In the genomic region with DNA sequence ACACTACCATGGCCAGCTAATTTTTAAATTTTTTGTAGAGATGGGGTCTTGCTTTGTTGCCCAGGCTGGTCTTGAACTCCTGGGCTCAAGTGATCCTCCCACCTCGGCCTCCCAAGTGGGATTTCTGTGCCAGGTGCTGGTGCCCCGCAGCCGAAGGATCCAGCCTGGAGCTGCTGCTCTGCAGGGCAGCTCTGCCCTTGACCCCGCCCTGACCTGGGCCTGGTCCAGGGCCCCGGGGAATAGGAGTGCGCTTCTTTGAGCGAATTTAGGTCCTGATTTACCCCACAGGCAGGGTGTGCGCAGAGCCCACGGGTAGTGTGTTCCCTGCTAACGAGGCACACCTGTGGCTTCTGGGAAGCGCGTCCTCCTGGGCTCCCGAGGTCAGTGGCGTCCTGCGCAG, we compare ENCODE assay signal across 24 cellular contexts.
"Had no signal": no experiment of that assay in that cellular context is flagged by ENCODE, and none has a peak within 500 bp of the region (broad histone marks: within the 10 kb centered on the region; RNA-seq: fewer than 3 reads in every experiment).

No MANE protein-coding gene starts in this region.

- H3K27ac ChIP-seq: HL-60, SJCRH30 had no signal

- H3K9me3 ChIP-seq: MG63, SJCRH30 had no signal

- DNase-seq: IMR-90, Karpas-422, KG1, MG63, NCI-H1092, NCI-H1105 treated with DMSO at 0.1 percent for 48 hours, NCI-H1417 treated with DMSO at 0.1 percent for 48 hours, NCI-H146, NCI-H187, NCI-H2029, NCI-H2081 treated with DMSO at 0.1 percent for 48 hours, NCI-H2171, NCI-H226, NCI-H446, NCI-H510A, NCI-H524 treated with DMSO at 0.1 percent for 48 hours, NCI-H69, NCI-H774, SHP77 treated with DMSO at 0.1 percent for 48 hours, SJCRH30 had no signal

- H3K4me3 ChIP-seq: MG63, SJCRH30 had no signal

- H3K27me3 ChIP-seq: MG63, SJCRH30 had no signal

- H3K36me3 ChIP-seq: MG63, SJCRH30 had no signal

- ATAC-seq: Panc1, Right ventricle myocardium inferior, SK-N-SH treated with all-trans-retinoic acid at 6 μM for 48 hours had no signal
